ENCODE assay signal across 17 cellular contexts in the genomic region with DNA sequence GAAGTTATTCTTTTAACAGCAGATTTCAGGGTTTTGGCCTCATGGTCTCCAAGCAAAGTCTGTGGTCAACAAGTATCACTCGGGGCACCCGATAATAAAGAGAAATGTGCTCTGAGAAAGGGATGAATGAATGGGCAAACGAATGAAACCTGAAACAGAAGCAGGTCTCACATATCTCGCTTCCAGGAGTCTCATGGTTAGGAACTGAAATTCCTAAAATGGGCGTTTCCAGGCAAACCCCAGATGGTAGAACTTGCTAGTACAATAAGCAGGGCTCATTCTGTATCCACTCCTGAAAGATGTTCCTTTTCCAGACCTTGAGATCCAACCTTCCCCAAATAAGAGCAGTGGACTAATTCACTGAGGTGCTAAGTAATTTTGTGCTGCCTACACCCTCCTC.
DNase-seq lines count a peak whose midpoint lies in the region; TF ChIP-seq lines count a peak whose summit lies in the region.
"Had no signal": no experiment of that assay in that cellular context is flagged by ENCODE, and none has a peak within 500 bp of the region (broad histone marks: within the 10 kb centered on the region; RNA-seq: fewer than 3 reads in every experiment).

No MANE protein-coding gene starts in this region.

- no peak for TF ChIP-seq POLR2A in breast epithelium (IDR thresholded peaks at IDR 0.05)

- H3K27ac Mint-ChIP-seq in MCF 10A (ENCODE audit: low read depth, unreplicated experiment): peak overlapping the region; percentile 90
- peak overlapping the region; percentile 7 for H3K27ac Mint-ChIP-seq in glutamatergic neuron (ENCODE audit: unreplicated experiment)
- H3K27ac Mint-ChIP-seq: activated naive CD4-positive, alpha-beta T cell treated with anti-CD3 and anti-CD28 coated beads, Interleukin-2, amount 50 U/mL, for 24 hours; stimulated activated effector memory CD8-positive, alpha-beta T cell treated with anti-CD3 and anti-CD28 coated beads, Interleukin-12 subunit alpha, Interleukin-12 subunit beta, amount 100 ng/mL, for 72 hours had no signal

- CTCF ChIA-PET in MCF 10A (lab: Yijun Ruan, JAX): interaction anchor here (0.6 to 1.8 kb wide), 5 partner anchors 9 to 330 kb away, joined by 3 to 6 read pairs (median 3); no protein-coding TSS in a partner anchor

- no peaks in the 10 kb centered on the region for H3K9me3 ChIP-seq in breast epithelium

- H3K9me3 Mint-ChIP-seq in MCF 10A (ENCODE audit: unreplicated experiment) (no peaks in the 10 kb centered on the region), glutamatergic neuron (ENCODE audit: unreplicated experiment) (peaks cover 5% of the 10 kb centered on the region)
- H3K9me3 Mint-ChIP-seq: activated naive CD4-positive, alpha-beta T cell treated with anti-CD3 and anti-CD28 coated beads, Interleukin-2, amount 50 U/mL, for 24 hours; central memory CD8-positive, alpha-beta T cell; naive thymus-derived CD4-positive, alpha-beta T cell; stimulated activated effector memory CD8-positive, alpha-beta T cell treated with anti-CD3 and anti-CD28 coated beads, Interleukin-12 subunit alpha, Interleukin-12 subunit beta, amount 100 ng/mL, for 72 hours had no signal

- H3K4me3 ChIP-seq in breast epithelium: no peak overlapping the region

- H3K27ac ChIP-seq in breast epithelium: peak overlapping the region in 1 of 2 donors; percentile 69

- H3K4me1 ChIP-seq in breast epithelium: no peaks in the 10 kb centered on the region

- no peaks in the 10 kb centered on the region for H3K36me3 ChIP-seq in breast epithelium

- no peaks in the 10 kb centered on the region for H3K27me3 ChIP-seq in breast epithelium

- no peak for TF ChIP-seq CTCF in MCF 10A (IDR thresholded peaks at IDR 0.05; ENCODE audit: unreplicated experiment)
- TF ChIP-seq CTCF in breast epithelium (IDR thresholded peaks at IDR 0.05): no peak
- no peak for TF ChIP-seq CTCF in glutamatergic neuron (IDR thresholded peaks at IDR 0.05; ENCODE audit: partially characterized antibody, unreplicated experiment)

- DNase-seq in MCF 10A (ENCODE audit: unreplicated experiment) (peak; percentile 50), breast epithelium (ENCODE audit: low spot score in 2 of 2) (no peak), SW480 (ENCODE audit: low spot score) (peak; percentile 78), glutamatergic neuron (no peak), NAMALWA (ENCODE audit: low spot score) (no peak), nucleus accumbens (lab: John Stamatoyannopoulos, UW) (no peak), NCI-H128 (lab: John Stamatoyannopoulos, UW; ENCODE audit: unreplicated experiment) (no peak), kidney glomerular epithelial cell (lab: John Stamatoyannopoulos, UW) (no peak)
- DNase-seq: 8988T; left colon; MV-4-11; naive thymus-derived CD4-positive, alpha-beta T cell; right cardiac atrium; stimulated activated CD4-positive, alpha-beta T cell treated with anti-CD3 and anti-CD28 coated beads, Interleukin-4, amount 100 ng/mL, for 4 hours had no signal

- intact Hi-C loops in MCF 10A (cut with micrococcal nuclease) (no loop called here), breast epithelium (cut with DNase I; ENCODE audit: low total_unique reads) (no loop called here)

- H3K36me3 Mint-ChIP-seq in MCF 10A (ENCODE audit: insufficient read depth, unreplicated experiment) (no peaks in the 10 kb centered on the region), glutamatergic neuron (ENCODE audit: unreplicated experiment) (peaks cover 3% of the 10 kb centered on the region)
- H3K36me3 Mint-ChIP-seq: activated naive CD4-positive, alpha-beta T cell treated with anti-CD3 and anti-CD28 coated beads, Interleukin-2, amount 50 U/mL, for 24 hours; naive thymus-derived CD4-positive, alpha-beta T cell; stimulated activated effector memory CD8-positive, alpha-beta T cell treated with anti-CD3 and anti-CD28 coated beads, Interleukin-12 subunit alpha, Interleukin-12 subunit beta, amount 100 ng/mL, for 72 hours had no signal

- H3K4me3 Mint-ChIP-seq in MCF 10A (ENCODE audit: unreplicated experiment) (no peak overlapping the region), glutamatergic neuron (ENCODE audit: unreplicated experiment) (no peak overlapping the region)
- H3K4me3 Mint-ChIP-seq: activated naive CD4-positive, alpha-beta T cell treated with anti-CD3 and anti-CD28 coated beads, Interleukin-2, amount 50 U/mL, for 24 hours; central memory CD8-positive, alpha-beta T cell; naive thymus-derived CD4-positive, alpha-beta T cell; stimulated activated effector memory CD8-positive, alpha-beta T cell treated with anti-CD3 and anti-CD28 coated beads, Interleukin-12 subunit alpha, Interleukin-12 subunit beta, amount 100 ng/mL, for 72 hours had no signal

- POLR2A ChIA-PET in MCF 10A (lab: Yijun Ruan, JAX): interaction anchor here (0.7 to 2.9 kb wide), 5 partner anchors 7 to 93 kb away, joined by 3 to 15 read pairs (median 4); no protein-coding TSS in a partner anchor

- peaks cover 50% of the 10 kb centered on the region for H3K4me1 Mint-ChIP-seq in MCF 10A (ENCODE audit: insufficient read depth, unreplicated experiment)
- peaks cover 32% of the 10 kb centered on the region for H3K4me1 Mint-ChIP-seq in glutamatergic neuron (ENCODE audit: low read depth, unreplicated experiment)
- H3K4me1 Mint-ChIP-seq: activated naive CD4-positive, alpha-beta T cell treated with anti-CD3 and anti-CD28 coated beads, Interleukin-2, amount 50 U/mL, for 24 hours; central memory CD8-positive, alpha-beta T cell; stimulated activated effector memory CD8-positive, alpha-beta T cell treated with anti-CD3 and anti-CD28 coated beads, Interleukin-12 subunit alpha, Interleukin-12 subunit beta, amount 100 ng/mL, for 72 hours had no signal

- BruUV-seq in MCF 10A (replicated peaks; lab: Mats Ljungman, UMichigan): no TSS peak

- H3K27me3 Mint-ChIP-seq in MCF 10A (ENCODE audit: insufficient read depth, unreplicated experiment) (no peaks in the 10 kb centered on the region), glutamatergic neuron (ENCODE audit: unreplicated experiment) (peaks cover 8% of the 10 kb centered on the region)

Comparison
In these comparisons a context has a peak if more than half of its experiments do, and no peak if none do; other contexts are left out.
1. DNase-seq: peak in MCF 10A (single experiment) and SW480 (single experiment); none in breast epithelium (0 of 2), glutamatergic neuron (single experiment), NAMALWA (single experiment), nucleus accumbens (0 of 56), NCI-H128 (single experiment) and kidney glomerular epithelial cell (single experiment).